In genomic region chr3:160641675-160642330, GRCh38 we compare ENCODE assay signal across 1 cellular context.
TF ChIP-seq lines count a peak whose summit lies in the region.

No MANE protein-coding gene starts in this region.

TF ChIP-seq in endothelial cell of umbilical vein, 7 proteins besides CTCF, POLR2A, EP300 and RAD21:
- TF ChIP-seq EZH2 (IDR thresholded peaks at IDR 0.05; ENCODE audit: borderline replicate concordance, low read depth, low read length, severe bottlenecking) = no peak
- TF ChIP-seq MAX (IDR thresholded peaks at IDR 0.05; ENCODE audit: insufficient read depth, insufficient read length) = no peak
- TF ChIP-seq MYC (IDR thresholded peaks at IDR 0.05; ENCODE audit: low read depth, low read length) = no peak
- TF ChIP-seq GATA2 (IDR thresholded peaks at IDR 0.05; ENCODE audit: insufficient read depth, insufficient read length, low read depth, low read length) = peak; percentile 74
- TF ChIP-seq POLR2AphosphoS5 (IDR thresholded peaks at IDR 0.05; ENCODE audit: insufficient read depth, low read depth, low read length) = peak; percentile 62
- peak; percentile 80 for TF ChIP-seq FOS (IDR thresholded peaks at IDR 0.05; ENCODE audit: borderline replicate concordance, insufficient read depth, low read length)
- TF ChIP-seq JUN (IDR thresholded peaks at IDR 0.05; ENCODE audit: borderline replicate concordance, insufficient read depth, insufficient read length, low read depth) = no peak
